Comparison of ENCODE assay signal across 17 cellular contexts in genomic region chr11:41281131-41281742, GRCh38.
A peak's percentile ranks its signal among the peaks of the same experiment; 100 is the strongest.
DNase-seq lines count a peak whose midpoint lies in the region; ATAC-seq and TF ChIP-seq lines count a peak whose summit lies in the region.
"Had no signal": no experiment of that assay in that cellular context is flagged by ENCODE, and none has a peak within 500 bp of the region (broad histone marks: within the 10 kb centered on the region; RNA-seq: fewer than 3 reads in every experiment).

No MANE protein-coding gene starts in this region.

- WGBS in gastroesophageal sphincter (ENCODE audit: low coverage in 1 of 2), 2 donors: 47 to 54% methylated on average over 5 of the region's 7 CpGs
- WGBS in tibial nerve, 2 donors: 60 to 71% methylated on average over 7 of the region's 7 CpGs

- in situ Hi-C loops in astrocyte of the cerebellum (cut with HindIII; ENCODE audit: low sequenced_read_pairs): no loop called here

- TF ChIP-seq POLR2A in gastroesophageal sphincter (IDR thresholded peaks at IDR 0.05): no peak
- no peak for TF ChIP-seq POLR2A in tibial nerve (IDR thresholded peaks at IDR 0.05)

- no peak overlapping the region for H3K4me3 ChIP-seq in astrocyte of the cerebellum (ENCODE audit: low read depth, low read length)
- H3K4me3 ChIP-seq in gastroesophageal sphincter: no peak overlapping the region
- H3K4me3 ChIP-seq in tibial nerve: no peak overlapping the region

- no peaks in the 10 kb centered on the region for H3K4me1 ChIP-seq in gastroesophageal sphincter
- no peaks in the 10 kb centered on the region for H3K4me1 ChIP-seq in tibial nerve

- H3K27ac ChIP-seq in gastroesophageal sphincter: no peak overlapping the region
- H3K27ac ChIP-seq in tibial nerve: no peak overlapping the region
- H3K27ac ChIP-seq: C4-2B had no signal

- TF ChIP-seq EP300 in gastroesophageal sphincter (IDR thresholded peaks at IDR 0.05) (no peak), tibial nerve (IDR thresholded peaks at IDR 0.05) (no peak)

- H3K36me3 ChIP-seq in gastroesophageal sphincter (no peaks in the 10 kb centered on the region), tibial nerve (no peaks in the 10 kb centered on the region)

- H3K9me3 ChIP-seq in gastroesophageal sphincter: no peaks in the 10 kb centered on the region
- no peaks in the 10 kb centered on the region for H3K9me3 ChIP-seq in tibial nerve

- no peaks in the 10 kb centered on the region for H3K27me3 ChIP-seq in gastroesophageal sphincter
- no peaks in the 10 kb centered on the region for H3K27me3 ChIP-seq in tibial nerve

- no peak for ATAC-seq in gastroesophageal sphincter
- ATAC-seq: activated T-cell treated with anti-CD3 and anti-CD28 coated beads, Interleukin-2, amount 50 U/mL, for 72 hours; esophagus mucosa; T-cell had no signal

- TF ChIP-seq CTCF in astrocyte of the cerebellum (IDR thresholded peaks at IDR 0.05; ENCODE audit: low read depth, low read length, missing control alignments): no peak
- TF ChIP-seq CTCF in gastroesophageal sphincter (IDR thresholded peaks at IDR 0.05): no peak
- no peak for TF ChIP-seq CTCF in tibial nerve (IDR thresholded peaks at IDR 0.05)

- DNase-seq in HT1080 (ENCODE audit: low read depth) (peak; percentile 38), astrocyte of the cerebellum (ENCODE audit: low read depth) (peak; percentile 55), kidney glomerular epithelial cell (lab: John Stamatoyannopoulos, UW) (peak; percentile 83), superior temporal gyrus (ENCODE audit: extremely low spot score) (peak; percentile 75), tibial nerve (ENCODE audit: low spot score in 2 of 2) (no peak), Kasumi-1 (lab: John Stamatoyannopoulos, UW) (no peak)
- DNase-seq: activated B cell treated with CpG ODN at 0.5 μM for 24 hours; activated naive CD8-positive, alpha-beta T cell treated with anti-CD3 and anti-CD28 coated beads for 36 hours; activated T-cell treated with anti-CD3 and anti-CD28 coated beads, Interleukin-2, amount 50 U/mL, for 72 hours; kidney; NCI-H1105 treated with DMSO at 0.1 percent for 48 hours; posterior cingulate gyrus; stimulated activated CD4-positive, alpha-beta T cell treated with anti-CD3 and anti-CD28 coated beads, Interleukin-12 subunit alpha, Interleukin-12 subunit beta, amount 100 ng/mL, for 4 hours; T-cell had no signal

Comparison
In these comparisons a context has a peak if more than half of its experiments do, and no peak if none do; other contexts are left out.
1. DNase-seq: peak in HT1080 (single experiment), astrocyte of the cerebellum (single experiment), kidney glomerular epithelial cell (single experiment) and superior temporal gyrus (single experiment); none in tibial nerve (0 of 2) and Kasumi-1 (0 of 2).